Comparison of ENCODE assay signal across 8 cellular contexts in genomic region chr19:58575183-58576041, GRCh38. TPM values are rescaled to one million over a fixed set of nuclear protein-coding genes. Genes with fewer than 3 reads are reported as not detected.
A peak's percentile ranks its signal among the peaks of the same experiment; 100 is the strongest.
DNase-seq lines count a peak whose midpoint lies in the region; ATAC-seq and TF ChIP-seq lines count a peak whose summit lies in the region.

No MANE protein-coding gene starts in this region.

- H3K9me3 ChIP-seq in effector memory CD4-positive, alpha-beta T cell (ENCODE audit: control insufficient read depth, low read length): no peaks in the 10 kb centered on the region
- H3K9me3 ChIP-seq in mesodermal cell (ENCODE audit: control insufficient read depth, low read length): no peaks in the 10 kb centered on the region

- peaks cover 28% of the 10 kb centered on the region for H3K4me1 ChIP-seq in effector memory CD4-positive, alpha-beta T cell (ENCODE audit: control insufficient read depth, insufficient read depth, low read length, poor library complexity, severe bottlenecking)
- H3K4me1 ChIP-seq in mesodermal cell (ENCODE audit: control insufficient read depth, insufficient read depth, low read length, poor library complexity, severe bottlenecking): peaks cover 4% of the 10 kb centered on the region

- WGBS in mesodermal cell (ENCODE audit: insufficient coverage in 2 of 2), 2 experiments: 0 to 1% methylated on average over 51 to 64 of the region's 66 CpGs

- H3K4me3 ChIP-seq in AG10803 (ENCODE audit: low read length) (peak overlapping the region; percentile 86), mesodermal cell (ENCODE audit: extremely low read depth, insufficient read depth, low read length, poor library complexity, severe bottlenecking) (peak overlapping the region; percentile 72)
- H3K4me3 ChIP-seq in effector memory CD4-positive, alpha-beta T cell (ENCODE audit: insufficient read depth, low read depth, low read length, poor library complexity, severe bottlenecking): peak overlapping the region; percentile 78

- peaks cover 4% of the 10 kb centered on the region for H3K36me3 ChIP-seq in effector memory CD4-positive, alpha-beta T cell (ENCODE audit: control insufficient read depth, insufficient read depth, low read length)
- H3K36me3 ChIP-seq in mesodermal cell (ENCODE audit: control insufficient read depth, insufficient read depth, low read length): peaks cover 12% of the 10 kb centered on the region

- peak overlapping the region; percentile 97 for H3K27ac ChIP-seq in effector memory CD4-positive, alpha-beta T cell (ENCODE audit: insufficient read depth, low read length, poor library complexity, severe bottlenecking)
- H3K27ac ChIP-seq in mesodermal cell (ENCODE audit: low read depth, low read length, severe bottlenecking): peak overlapping the region; percentile 93

- H3K27me3 ChIP-seq in effector memory CD4-positive, alpha-beta T cell (replicated peaks; ENCODE audit: control insufficient read depth, insufficient read depth, low read length, poor library complexity, severe bottlenecking): no peaks in the 10 kb centered on the region

- TF ChIP-seq CTCF in AG10803 (conservative IDR thresholded peaks at IDR 0.05; ENCODE audit: low read length): no peak; the same call in 1 of the 2 replicates

- ATAC-seq in GM19372 (IDR thresholded peaks at IDR 0.05; ENCODE audit: low read depth, unreplicated experiment): peak; percentile 38
- peak; percentile 24 for ATAC-seq in HG03521 (IDR thresholded peaks at IDR 0.05; ENCODE audit: unreplicated experiment)

- DNase-seq in AG10803 (ENCODE audit: low read depth) (peak; percentile 91), NCI-H69 (lab: John Stamatoyannopoulos, UW) (no peak)
- peak; percentile 61 to 72 for DNase-seq in activated CD4-positive, alpha-beta T cell treated with anti-CD3 and anti-CD28 coated beads, Interleukin-2, amount 50 U/mL, for 24 hours (ENCODE audit: low read depth in 1 of 2, low spot score in 1 of 2)
- DNase-seq in effector memory CD4-positive, alpha-beta T cell: peak; percentile 57 to 68 (median 63)
- peak; percentile 75 to 81 for DNase-seq in stimulated activated CD8-positive, alpha-beta memory T cell treated with anti-CD3 and anti-CD28 coated beads, Interleukin-7, amount 100 ng/mL, for 48 hours (ENCODE audit: extremely low read depth in 1 of 2, low read depth in 1 of 2)

RNA-seq across cellular contexts. Expression of gene MZF1, which starts 2.3 kb away (rescaled TPM):
- 14.1 TPM for polyA plus RNA-seq in mesodermal cell (2013, experiment 1 of 2)
- 11.8 TPM for polyA plus RNA-seq in mesodermal cell (2013, experiment 2 of 2)

RNA-seq across cellular contexts. Expression of gene UBE2M, which starts 17.0 kb away (rescaled TPM):
- polyA plus RNA-seq in mesodermal cell (2013, experiment 1 of 2): 134 TPM
- 104 TPM for polyA plus RNA-seq in mesodermal cell (2013, experiment 2 of 2)

RNA-seq across cellular contexts. Expression of gene CHMP2A, which starts 20.5 kb away (rescaled TPM):
- 110 TPM for polyA plus RNA-seq in mesodermal cell (2013, experiment 1 of 2)
- polyA plus RNA-seq in mesodermal cell (2013, experiment 2 of 2): 90.4 TPM

RNA-seq across cellular contexts. Expression of gene TRIM28, which starts 31.5 kb away (rescaled TPM):
- polyA plus RNA-seq in mesodermal cell (2013, experiment 1 of 2): 590 TPM
- polyA plus RNA-seq in mesodermal cell (2013, experiment 2 of 2): 581 TPM

RNA-seq across cellular contexts. Expression of gene ZBTB45, which starts 55.8 kb away (rescaled TPM):
- 18.0 TPM for polyA plus RNA-seq in mesodermal cell (2013, experiment 1 of 2)
- 13.4 TPM for polyA plus RNA-seq in mesodermal cell (2013, experiment 2 of 2)
